In genomic region chr13:50991624-50992610, GRCh38 we compare ENCODE assay signal across 9 cellular contexts.
DNase-seq lines count a peak whose midpoint lies in the region; ATAC-seq and TF ChIP-seq lines count a peak whose summit lies in the region.
"Had no signal": no experiment of that assay in that cellular context is flagged by ENCODE, and none has a peak within 500 bp of the region (broad histone marks: within the 10 kb centered on the region; RNA-seq: fewer than 3 reads in every experiment).

No MANE protein-coding gene starts in this region.

- H4K20me1 ChIP-seq in mammary epithelial cell (ENCODE audit: insufficient read depth, low read length) = no peaks in the 10 kb centered on the region

- H3K27ac Mint-ChIP-seq in T-helper 17 cell = peak overlapping the region; percentile 75
- H3K27ac Mint-ChIP-seq in natural killer cell treated with Interleukin-12 subunit alpha and Interleukin-12 subunit beta and Interleukin-15 and Interleukin-18, amount 100 ng/mL, for 72 hours = peak overlapping the region; percentile 47 to 73
- no peak overlapping the region for H3K27ac Mint-ChIP-seq in chondrocyte (ENCODE audit: unreplicated experiment)

- dilution Hi-C loops in mammary epithelial cell (cut with HindIII; ENCODE audit: low sequenced_read_pairs) = no loop called here

- TF ChIP-seq POLR2A in breast epithelium (IDR thresholded peaks at IDR 0.05) = no peak

- peak overlapping the region; percentile 75 to 84 for H3K27ac ChIP-seq in breast epithelium
- H3K27ac ChIP-seq in mammary epithelial cell (ENCODE audit: insufficient read depth, low read depth, low read length) = no peak overlapping the region
- H3K27ac ChIP-seq: VCaP had no signal

- no peaks in the 10 kb centered on the region for H3K4me1 ChIP-seq in breast epithelium
- no peaks in the 10 kb centered on the region for H3K4me1 ChIP-seq in mammary epithelial cell (ENCODE audit: insufficient read depth, low read length)

- no peaks in the 10 kb centered on the region for H3K79me2 ChIP-seq in mammary epithelial cell (ENCODE audit: insufficient read depth, low read length)

- no peak overlapping the region for H2AFZ ChIP-seq in mammary epithelial cell (ENCODE audit: low read depth, low read length)

- DNase-seq in breast epithelium (ENCODE audit: low spot score in 2 of 2) (no peak), mammary epithelial cell (no peak), T-helper 17 cell (no peak), epidermal melanocyte (ENCODE audit: insufficient read length, low spot score) (no peak), OCI-M2 (lab: John Stamatoyannopoulos, UW; ENCODE audit: unreplicated experiment) (no peak), chondrocyte (ENCODE audit: low spot score) (no peak)
- DNase-seq in natural killer cell treated with Interleukin-12 subunit alpha and Interleukin-12 subunit beta and Interleukin-15 and Interleukin-18, amount 100 ng/mL, for 72 hours (ENCODE audit: low spot score) = no peak

- H3K4me3 Mint-ChIP-seq in T-helper 17 cell = peak overlapping the region; percentile 50
- H3K4me3 Mint-ChIP-seq in natural killer cell treated with Interleukin-12 subunit alpha and Interleukin-12 subunit beta and Interleukin-15 and Interleukin-18, amount 100 ng/mL, for 72 hours = peak overlapping the region; percentile 52
- no peak overlapping the region for H3K4me3 Mint-ChIP-seq in chondrocyte (ENCODE audit: unreplicated experiment)

- H3K9me3 Mint-ChIP-seq in natural killer cell treated with Interleukin-12 subunit alpha and Interleukin-12 subunit beta and Interleukin-15 and Interleukin-18, amount 100 ng/mL, for 72 hours = peaks cover 3% of the 10 kb centered on the region
- peaks cover 2% of the 10 kb centered on the region for H3K9me3 Mint-ChIP-seq in chondrocyte (ENCODE audit: low read depth)

- ATAC-seq in HG02981 (IDR thresholded peaks at IDR 0.05; ENCODE audit: unreplicated experiment) (peak; percentile 89), T-helper 17 cell (peak; percentile 57)
- peak; percentile 81 to 85 for ATAC-seq in natural killer cell treated with Interleukin-12 subunit alpha and Interleukin-12 subunit beta and Interleukin-15 and Interleukin-18, amount 100 ng/mL, for 72 hours

- intact Hi-C loops in breast epithelium (cut with DNase I; ENCODE audit: low total_unique reads) (no loop called here), mammary epithelial cell (cut with micrococcal nuclease) (no loop called here)

- no peak overlapping the region for H3K4me3 ChIP-seq in breast epithelium
- no peak overlapping the region for H3K4me3 ChIP-seq in mammary epithelial cell (replicated peaks in 1 of 3; ENCODE audit: insufficient read depth in 1 of 3, low read depth in 2 of 3, low read length in 3 of 3)

- H3K36me3 Mint-ChIP-seq in T-helper 17 cell (ENCODE audit: low read depth) (peaks cover 5% of the 10 kb centered on the region), chondrocyte (ENCODE audit: low read depth) (peaks cover 2% of the 10 kb centered on the region)
- H3K36me3 Mint-ChIP-seq in natural killer cell treated with Interleukin-12 subunit alpha and Interleukin-12 subunit beta and Interleukin-15 and Interleukin-18, amount 100 ng/mL, for 72 hours = peaks cover 4% of the 10 kb centered on the region

- no peaks in the 10 kb centered on the region for H3K27me3 ChIP-seq in breast epithelium
- peaks cover 2% of the 10 kb centered on the region for H3K27me3 ChIP-seq in mammary epithelial cell (ENCODE audit: insufficient read depth, low read length)

- 65% methylated on average over 9 of the region's 9 CpGs for WGBS in mammary epithelial cell (ENCODE audit: low coverage, missing lambda C conversion rate)

- H3K4me1 Mint-ChIP-seq in T-helper 17 cell (peaks cover 15% of the 10 kb centered on the region), chondrocyte (ENCODE audit: low read depth) (peaks cover 15% of the 10 kb centered on the region)
- H3K4me1 Mint-ChIP-seq in natural killer cell treated with Interleukin-12 subunit alpha and Interleukin-12 subunit beta and Interleukin-15 and Interleukin-18, amount 100 ng/mL, for 72 hours (ENCODE audit: low read depth in 2 of 2) = peaks cover 11 to 20% of the 10 kb centered on the region in 2 donors

- in situ Hi-C loops in mammary epithelial cell (cut with MboI; ENCODE audit: low sequenced_read_pairs in 2 of 2) = no loop called here

- H3K27me3 Mint-ChIP-seq in T-helper 17 cell (no peaks in the 10 kb centered on the region), chondrocyte (ENCODE audit: low read depth) (no peaks in the 10 kb centered on the region)
- no peaks in the 10 kb centered on the region for H3K27me3 Mint-ChIP-seq in natural killer cell treated with Interleukin-12 subunit alpha and Interleukin-12 subunit beta and Interleukin-15 and Interleukin-18, amount 100 ng/mL, for 72 hours

- no TSS peak for BruUV-seq in mammary epithelial cell (replicated peaks; lab: Mats Ljungman, UMichigan)

- no peaks in the 10 kb centered on the region for H3K36me3 ChIP-seq in breast epithelium
- no peaks in the 10 kb centered on the region for H3K36me3 ChIP-seq in mammary epithelial cell (ENCODE audit: insufficient read depth, low read length)

- TF ChIP-seq CTCF in breast epithelium (IDR thresholded peaks at IDR 0.05) (no peak), mammary epithelial cell (conservative IDR thresholded peaks at IDR 0.05 in 1 of 2, IDR thresholded peaks at IDR 0.05 in 1 of 2; ENCODE audit: extremely low read depth in 1 of 2, insufficient read depth in 1 of 2, low read depth in 1 of 2, low read length in 2 of 2) (no peak), chondrocyte (IDR thresholded peaks at IDR 0.05) (no peak)

- H3K9me3 ChIP-seq in breast epithelium = no peaks in the 10 kb centered on the region
- H3K9me3 ChIP-seq in mammary epithelial cell (replicated peaks; ENCODE audit: insufficient read depth, low read length) = no peaks in the 10 kb centered on the region
- H3K9me3 ChIP-seq in T-helper 17 cell (ENCODE audit: control insufficient read depth, low read length, poor library complexity, severe bottlenecking) = no peaks in the 10 kb centered on the region

- CTCF ChIA-PET in mammary epithelial cell (lab: Charles Lee; ENCODE audit: low non-redundant PET) = no interaction called here

- no peak overlapping the region for H3K4me2 ChIP-seq in mammary epithelial cell (ENCODE audit: insufficient read depth, low read depth, low read length)

- no peak overlapping the region for H3K9ac ChIP-seq in mammary epithelial cell (ENCODE audit: insufficient read depth, low read length)
